1 cellular context compared by ENCODE assay signal in the genomic region with DNA sequence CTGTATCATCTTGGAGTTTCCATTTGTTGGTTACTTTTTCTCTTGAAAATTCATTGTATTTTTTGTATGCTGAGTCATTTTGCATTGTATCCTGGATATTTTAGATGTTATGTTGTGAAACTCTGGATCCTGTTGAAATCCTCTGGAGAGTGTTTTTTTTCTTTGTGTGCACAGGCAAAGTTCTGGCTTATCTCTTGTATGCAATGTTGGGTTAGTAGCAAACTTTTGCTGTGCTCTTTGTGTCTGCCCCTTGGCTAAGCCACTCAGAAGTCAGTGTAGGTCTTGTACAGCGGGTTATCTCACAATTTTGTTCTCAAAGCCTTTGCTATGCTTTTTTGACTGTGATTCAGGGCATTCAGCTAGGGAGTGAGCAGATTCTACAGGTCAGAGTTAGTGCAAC.
TF ChIP-seq lines count a peak whose summit lies in the region.

No MANE protein-coding gene starts in this region.

TF ChIP-seq in GM23338, 12 proteins besides CTCF, POLR2A, EP300 and RAD21:
- TF ChIP-seq ETS1 (IDR thresholded peaks at IDR 0.05), result no peak
- TF ChIP-seq EZH2phosphoT487 (IDR thresholded peaks at IDR 0.05; ENCODE audit: unreplicated experiment), result no peak
- no peak for TF ChIP-seq ZNF462 (CRISPR knock-in tag; IDR thresholded peaks at IDR 0.05)
- TF ChIP-seq JUNB (IDR thresholded peaks at IDR 0.05; ENCODE audit: unreplicated experiment), result no peak
- TF ChIP-seq ZNF114 (CRISPR knock-in tag; IDR thresholded peaks at IDR 0.05), result no peak
- no peak for TF ChIP-seq NANOG (IDR thresholded peaks at IDR 0.05; ENCODE audit: borderline replicate concordance)
- TF ChIP-seq REST (IDR thresholded peaks at IDR 0.05; ENCODE audit: unreplicated experiment), result no peak
TF ChIP-seq in GM23338: peak in this region for 0.
